In genomic region chr16:28597692-28598261, GRCh38 we compare ENCODE assay signal across 10 cellular contexts. TPM values are rescaled to one million over a fixed set of nuclear protein-coding genes. Genes with fewer than 3 reads are reported as not detected.
A peak's percentile ranks its signal among the peaks of the same experiment; 100 is the strongest.
DNase-seq lines count a peak whose midpoint lies in the region; ATAC-seq and TF ChIP-seq lines count a peak whose summit lies in the region.
"Had no signal": no experiment of that assay in that cellular context is flagged by ENCODE, and none has a peak within 500 bp of the region (broad histone marks: within the 10 kb centered on the region; RNA-seq: fewer than 3 reads in every experiment).

No MANE protein-coding gene starts in this region.

- CTCF ChIA-PET in activated CD8-positive, alpha-beta T cell treated with anti-CD3 and anti-CD28 coated beads for 36 hours (lab: Charles Lee) = no interaction called here
- CTCF ChIA-PET in activated CD8-positive, alpha-beta T cell treated with anti-CD3 and anti-CD28 coated beads, Interleukin-2, amount 10 ng/mL, durations not matched to agents 7 days and 5 days (lab: Charles Lee) = no interaction called here

- no peaks in the 10 kb centered on the region for H3K36me3 Mint-ChIP-seq in activated CD8-positive, alpha-beta T cell treated with anti-CD3 and anti-CD28 coated beads for 36 hours (ENCODE audit: low read depth)
- no peaks in the 10 kb centered on the region for H3K36me3 Mint-ChIP-seq in activated CD8-positive, alpha-beta T cell treated with anti-CD3 and anti-CD28 coated beads, Interleukin-2, amount 10 ng/mL, durations not matched to agents 7 days and 5 days (ENCODE audit: low read depth)
- peaks cover 3% of the 10 kb centered on the region for H3K36me3 Mint-ChIP-seq in type B pancreatic cell

- no peaks in the 10 kb centered on the region for H3K9me3 Mint-ChIP-seq in activated CD8-positive, alpha-beta T cell treated with anti-CD3 and anti-CD28 coated beads for 36 hours
- no peaks in the 10 kb centered on the region for H3K9me3 Mint-ChIP-seq in activated CD8-positive, alpha-beta T cell treated with anti-CD3 and anti-CD28 coated beads, Interleukin-2, amount 10 ng/mL, durations not matched to agents 7 days and 5 days (ENCODE audit: insufficient read depth)
- H3K9me3 Mint-ChIP-seq in type B pancreatic cell = no peaks in the 10 kb centered on the region
- H3K9me3 Mint-ChIP-seq: brain had no signal

- TF ChIP-seq CTCF in activated CD8-positive, alpha-beta T cell treated with anti-CD3 and anti-CD28 coated beads for 36 hours (IDR thresholded peaks at IDR 0.05) = no peak
- no peak for TF ChIP-seq CTCF in type B pancreatic cell (conservative IDR thresholded peaks at IDR 0.05)

- DNase-seq in activated CD8-positive, alpha-beta T cell treated with anti-CD3 and anti-CD28 coated beads for 36 hours = peak; percentile 31
- DNase-seq in activated CD8-positive, alpha-beta T cell treated with anti-CD3 and anti-CD28 coated beads, Interleukin-2, amount 10 ng/mL, durations not matched to agents 7 days and 5 days = no peak
- peak; percentile 28 for DNase-seq in NCI-H82 treated with DMSO at 0.1 percent for 48 hours (lab: John Stamatoyannopoulos, UW; ENCODE audit: unreplicated experiment)
- DNase-seq in erythroblast (lab: John Stamatoyannopoulos, UW) = peak; percentile 11 to 23
- no peak for DNase-seq in type B pancreatic cell (ENCODE audit: extremely low spot score, unreplicated experiment)
- no peak for DNase-seq in activated effector memory CD4-positive, alpha-beta T cell treated with anti-CD3 and anti-CD28 coated beads, Interleukin-2, amount 50 U/mL, for 16 hours
- DNase-seq: NCI-H1105 had no signal

- H3K27me3 Mint-ChIP-seq in activated CD8-positive, alpha-beta T cell treated with anti-CD3 and anti-CD28 coated beads for 36 hours = no peaks in the 10 kb centered on the region
- H3K27me3 Mint-ChIP-seq in activated CD8-positive, alpha-beta T cell treated with anti-CD3 and anti-CD28 coated beads, Interleukin-2, amount 10 ng/mL, durations not matched to agents 7 days and 5 days (ENCODE audit: low read depth) = no peaks in the 10 kb centered on the region
- H3K27me3 Mint-ChIP-seq in type B pancreatic cell = no peaks in the 10 kb centered on the region

- no peak overlapping the region for H3K27ac Mint-ChIP-seq in activated CD8-positive, alpha-beta T cell treated with anti-CD3 and anti-CD28 coated beads for 36 hours
- no peak overlapping the region for H3K27ac Mint-ChIP-seq in activated CD8-positive, alpha-beta T cell treated with anti-CD3 and anti-CD28 coated beads, Interleukin-2, amount 10 ng/mL, durations not matched to agents 7 days and 5 days
- H3K27ac Mint-ChIP-seq in type B pancreatic cell = peak overlapping the region; percentile 87

- H3K4me1 Mint-ChIP-seq in activated CD8-positive, alpha-beta T cell treated with anti-CD3 and anti-CD28 coated beads for 36 hours (ENCODE audit: low read depth) = peaks cover 3% of the 10 kb centered on the region
- H3K4me1 Mint-ChIP-seq in activated CD8-positive, alpha-beta T cell treated with anti-CD3 and anti-CD28 coated beads, Interleukin-2, amount 10 ng/mL, durations not matched to agents 7 days and 5 days (ENCODE audit: low read depth) = peaks cover 20% of the 10 kb centered on the region
- H3K4me1 Mint-ChIP-seq in type B pancreatic cell (ENCODE audit: unreplicated experiment) = peaks cover 16% of the 10 kb centered on the region

- peak; percentile 17 for ATAC-seq in activated CD8-positive, alpha-beta T cell treated with anti-CD3 and anti-CD28 coated beads for 36 hours
- ATAC-seq in activated CD8-positive, alpha-beta T cell treated with anti-CD3 and anti-CD28 coated beads, Interleukin-2, amount 10 ng/mL, durations not matched to agents 7 days and 5 days = no peak
- no peak for ATAC-seq in activated CD4-positive, CD25-positive, alpha-beta regulatory T cell treated with anti-CD3 and anti-CD28 coated beads, Interleukin-2, amount 50 U/mL, for 24 hours
- no peak for ATAC-seq in GM18870 (IDR thresholded peaks at IDR 0.05; ENCODE audit: unreplicated experiment)

- no peak overlapping the region for H3K4me3 Mint-ChIP-seq in activated CD8-positive, alpha-beta T cell treated with anti-CD3 and anti-CD28 coated beads for 36 hours
- H3K4me3 Mint-ChIP-seq in activated CD8-positive, alpha-beta T cell treated with anti-CD3 and anti-CD28 coated beads, Interleukin-2, amount 10 ng/mL, durations not matched to agents 7 days and 5 days = no peak overlapping the region
- peak overlapping the region; percentile 74 for H3K4me3 Mint-ChIP-seq in type B pancreatic cell

- intact Hi-C loops in activated CD8-positive, alpha-beta T cell treated with anti-CD3 and anti-CD28 coated beads for 36 hours (cut with micrococcal nuclease) = no loop called here

- TF ChIP-seq POLR2A in erythroblast (IDR thresholded peaks at IDR 0.05; ENCODE audit: low read length) = no peak

- POLR2A ChIA-PET in activated CD8-positive, alpha-beta T cell treated with anti-CD3 and anti-CD28 coated beads for 36 hours (lab: Charles Lee) = interaction anchor here (0.7 kb wide), 1 partner anchor 228 kb away, joined by 4 read pairs; no protein-coding TSS in a partner anchor
- POLR2A ChIA-PET in activated CD8-positive, alpha-beta T cell treated with anti-CD3 and anti-CD28 coated beads, Interleukin-2, amount 10 ng/mL, durations not matched to agents 7 days and 5 days (lab: Charles Lee) = no interaction called here

RNA-seq across cellular contexts. Expression of gene SULT1A2, which starts 0.9 kb away (rescaled TPM):
- 1 to 10 TPM in 1 of 2 experiments, under 1 TPM in 1; 0.81 to 1.0 TPM for total RNA-seq in activated CD8-positive, alpha-beta T cell treated with anti-CD3 and anti-CD28 coated beads for 36 hours
- under 1 TPM; 0.42 to 0.57 TPM for total RNA-seq in activated CD8-positive, alpha-beta T cell treated with anti-CD3 and anti-CD28 coated beads, Interleukin-2, amount 10 ng/mL, durations not matched to agents 7 days and 5 days
- 3.5 and 14.2 TPM in 2 replicates for total RNA-seq in type B pancreatic cell (ENCODE audit: low replicate concordance)

RNA-seq across cellular contexts. Expression of gene SULT1A1, which starts 12.1 kb away (rescaled TPM):
- total RNA-seq in activated CD8-positive, alpha-beta T cell treated with anti-CD3 and anti-CD28 coated beads for 36 hours = 10 to 100 TPM; 15.6 to 17.4 TPM
- 10 to 100 TPM; 11.8 to 13.0 TPM for total RNA-seq in activated CD8-positive, alpha-beta T cell treated with anti-CD3 and anti-CD28 coated beads, Interleukin-2, amount 10 ng/mL, durations not matched to agents 7 days and 5 days
- 15.9 and 22.2 TPM in 2 replicates for total RNA-seq in type B pancreatic cell (ENCODE audit: low replicate concordance)

RNA-seq across cellular contexts. Expression of gene NPIPB8, which starts 40.1 kb away (rescaled TPM):
- not detected for total RNA-seq in activated CD8-positive, alpha-beta T cell treated with anti-CD3 and anti-CD28 coated beads for 36 hours
- total RNA-seq in activated CD8-positive, alpha-beta T cell treated with anti-CD3 and anti-CD28 coated beads, Interleukin-2, amount 10 ng/mL, durations not matched to agents 7 days and 5 days = 1 to 10 TPM in 1 of 2 experiments, under 1 TPM in 1; 0.89 to 1.0 TPM
- not detected in 2 replicates for total RNA-seq in type B pancreatic cell (ENCODE audit: low replicate concordance)

RNA-seq across cellular contexts. Expression of gene SGF29, which starts 44.1 kb away (rescaled TPM):
- total RNA-seq in activated CD8-positive, alpha-beta T cell treated with anti-CD3 and anti-CD28 coated beads for 36 hours = 10 to 100 TPM; 25.0 TPM
- total RNA-seq in activated CD8-positive, alpha-beta T cell treated with anti-CD3 and anti-CD28 coated beads, Interleukin-2, amount 10 ng/mL, durations not matched to agents 7 days and 5 days = 10 to 100 TPM; 42.2 to 49.1 TPM
- 21.4 and 29.6 TPM in 2 replicates for total RNA-seq in type B pancreatic cell (ENCODE audit: low replicate concordance)

RNA-seq across cellular contexts. Expression of gene NUPR1, which starts 59.0 kb away (rescaled TPM):
- not detected for total RNA-seq in activated CD8-positive, alpha-beta T cell treated with anti-CD3 and anti-CD28 coated beads for 36 hours
- total RNA-seq in activated CD8-positive, alpha-beta T cell treated with anti-CD3 and anti-CD28 coated beads, Interleukin-2, amount 10 ng/mL, durations not matched to agents 7 days and 5 days = not detected
- total RNA-seq in type B pancreatic cell (ENCODE audit: low replicate concordance) = 1.2 and 4.8 TPM in 2 replicates

Comparison
In these comparisons a context has a peak if more than half of its experiments do, and no peak if none do; other contexts are left out.
1. DNase-seq: peak in activated CD8-positive, alpha-beta T cell treated with anti-CD3 and anti-CD28 coated beads for 36 hours (single experiment), NCI-H82 treated with DMSO at 0.1 percent for 48 hours (single experiment) and erythroblast (2 of 2); none in activated CD8-positive, alpha-beta T cell treated with anti-CD3 and anti-CD28 coated beads, Interleukin-2, amount 10 ng/mL, durations not matched to agents 7 days and 5 days (single experiment), type B pancreatic cell (single experiment) and activated effector memory CD4-positive, alpha-beta T cell treated with anti-CD3 and anti-CD28 coated beads, Interleukin-2, amount 50 U/mL, for 16 hours (single experiment).